ENCODE assay signal across 9 cellular contexts in genomic region chr21:45151484-45152115, GRCh38.
A peak's percentile ranks its signal among the peaks of the same experiment; 100 is the strongest.
DNase-seq lines count a peak whose midpoint lies in the region; ATAC-seq and TF ChIP-seq lines count a peak whose summit lies in the region.
"Had no signal": no experiment of that assay in that cellular context is flagged by ENCODE, and none has a peak within 500 bp of the region (broad histone marks: within the 10 kb centered on the region; RNA-seq: fewer than 3 reads in every experiment).

No MANE protein-coding gene starts in this region.

- no peaks in the 10 kb centered on the region for H3K9me3 ChIP-seq in A673 (ENCODE audit: low read depth, low read length, poor library complexity, severe bottlenecking)
- H3K9me3 ChIP-seq in CD4-positive, alpha-beta memory T cell (ENCODE audit: control insufficient read depth in 1 of 2, low read length in 2 of 2): no peaks in the 10 kb centered on the region

- peak overlapping the region; percentile 59 to 90 (median 84) for H3K27ac Mint-ChIP-seq in CD4-positive, alpha-beta memory T cell
- H3K27ac Mint-ChIP-seq in activated T-cell treated with anti-CD3 and anti-CD28 coated beads, Interleukin-2, amount 50 U/mL, for 72 hours: peak overlapping the region; percentile 17
- no peak overlapping the region for H3K27ac Mint-ChIP-seq in progenitor cell of endocrine pancreas

- H3K27ac ChIP-seq in A673 (ENCODE audit: low read depth, low read length, poor library complexity, severe bottlenecking): no peak overlapping the region
- H3K27ac ChIP-seq in CD4-positive, alpha-beta memory T cell (ENCODE audit: low read depth, low read length): peak overlapping the region; percentile 20

- POLR2A ChIA-PET in A673 (lab: Charles Lee; ENCODE audit: low non-redundant PET): no interaction called here
- POLR2A ChIA-PET in CD4-positive, alpha-beta memory T cell (lab: Charles Lee; ENCODE audit: partially characterized antibody): no interaction called here

- no peak overlapping the region for H3K4me3 ChIP-seq in A673 (ENCODE audit: low read depth, low read length, poor library complexity, severe bottlenecking)
- H3K4me3 ChIP-seq in CD4-positive, alpha-beta memory T cell (ENCODE audit: low read length in 2 of 2): no peak overlapping the region

- peak; percentile 1 to 8 for ATAC-seq in activated T-cell treated with anti-CD3 and anti-CD28 coated beads, Interleukin-2, amount 50 U/mL, for 72 hours (replicated peaks in 1 of 2)
- ATAC-seq in GM19351 (IDR thresholded peaks at IDR 0.05; ENCODE audit: unreplicated experiment): no peak

- H3K27me3 Mint-ChIP-seq in CD4-positive, alpha-beta memory T cell: no peaks in the 10 kb centered on the region
- no peaks in the 10 kb centered on the region for H3K27me3 Mint-ChIP-seq in activated T-cell treated with anti-CD3 and anti-CD28 coated beads, Interleukin-2, amount 50 U/mL, for 72 hours (ENCODE audit: low read depth)
- H3K27me3 Mint-ChIP-seq in progenitor cell of endocrine pancreas: no peaks in the 10 kb centered on the region

- BruUV-seq in A673 (replicated peaks; lab: Mats Ljungman, UMichigan): no TSS peak

- CTCF ChIA-PET in A673 (lab: Charles Lee): no interaction called here
- CTCF ChIA-PET in CD4-positive, alpha-beta memory T cell (lab: Charles Lee; ENCODE audit: partially characterized antibody): interaction anchor here (1.1 to 2.8 kb wide), 5 partner anchors 10 to 202 kb away, joined by 3 to 26 read pairs (median 8); no protein-coding TSS in a partner anchor

- no peak overlapping the region for H3K4me3 Mint-ChIP-seq in CD4-positive, alpha-beta memory T cell
- H3K4me3 Mint-ChIP-seq in activated T-cell treated with anti-CD3 and anti-CD28 coated beads, Interleukin-2, amount 50 U/mL, for 72 hours: peak overlapping the region; percentile 68 to 82
- H3K4me3 Mint-ChIP-seq in progenitor cell of endocrine pancreas (ENCODE audit: low read depth): no peak overlapping the region

- H3K4me1 Mint-ChIP-seq in CD4-positive, alpha-beta memory T cell: peaks cover 32 to 54% (median 45%) of the 10 kb centered on the region in 4 donors
- peaks cover 22% of the 10 kb centered on the region for H3K4me1 Mint-ChIP-seq in activated T-cell treated with anti-CD3 and anti-CD28 coated beads, Interleukin-2, amount 50 U/mL, for 72 hours (ENCODE audit: low read depth)
- peaks cover 4% of the 10 kb centered on the region for H3K4me1 Mint-ChIP-seq in progenitor cell of endocrine pancreas (ENCODE audit: low read depth)

- no peak for TF ChIP-seq CTCF in A673 (conservative IDR thresholded peaks at IDR 0.05; ENCODE audit: low read depth, low read length)
- TF ChIP-seq CTCF in progenitor cell of endocrine pancreas (IDR thresholded peaks at IDR 0.05; ENCODE audit: unreplicated experiment): no peak

- DNase-seq in A673 (ENCODE audit: low spot score): peak; percentile 43
- DNase-seq in CD4-positive, alpha-beta memory T cell: no peak
- DNase-seq in activated T-cell treated with anti-CD3 and anti-CD28 coated beads, Interleukin-2, amount 50 U/mL, for 72 hours: no peak
- DNase-seq in myocyte (ENCODE audit: low read depth): peak; percentile 62
- DNase-seq in NCI-H146 (lab: John Stamatoyannopoulos, UW): no peak
- DNase-seq in H4 (ENCODE audit: low spot score): no peak
- no peak for DNase-seq in progenitor cell of endocrine pancreas (ENCODE audit: low spot score, unreplicated experiment)
- DNase-seq: Calu3 had no signal

- H3K9me3 Mint-ChIP-seq in CD4-positive, alpha-beta memory T cell: no peaks in the 10 kb centered on the region
- H3K9me3 Mint-ChIP-seq in activated T-cell treated with anti-CD3 and anti-CD28 coated beads, Interleukin-2, amount 50 U/mL, for 72 hours: peaks cover 3 to 4% of the 10 kb centered on the region in 2 donors
- no peaks in the 10 kb centered on the region for H3K9me3 Mint-ChIP-seq in progenitor cell of endocrine pancreas (ENCODE audit: low read depth)

- peaks cover 19 to 23% of the 10 kb centered on the region in 2 donors for H3K36me3 Mint-ChIP-seq in CD4-positive, alpha-beta memory T cell
- peaks cover 2 to 9% of the 10 kb centered on the region in 2 donors for H3K36me3 Mint-ChIP-seq in activated T-cell treated with anti-CD3 and anti-CD28 coated beads, Interleukin-2, amount 50 U/mL, for 72 hours (ENCODE audit: insufficient read depth in 2 of 2)
- H3K36me3 Mint-ChIP-seq in progenitor cell of endocrine pancreas (ENCODE audit: insufficient read depth): no peaks in the 10 kb centered on the region

- no peaks in the 10 kb centered on the region for H3K36me3 ChIP-seq in A673 (ENCODE audit: insufficient read depth, low read length, poor library complexity, severe bottlenecking)
- no peaks in the 10 kb centered on the region for H3K36me3 ChIP-seq in CD4-positive, alpha-beta memory T cell (ENCODE audit: insufficient read depth, low read length)

- no peaks in the 10 kb centered on the region for H3K27me3 ChIP-seq in A673 (replicated peaks; ENCODE audit: insufficient read depth, low read depth, low read length, poor library complexity)
- no peaks in the 10 kb centered on the region for H3K27me3 ChIP-seq in CD4-positive, alpha-beta memory T cell (ENCODE audit: insufficient read depth, low read length)

- H3K4me1 ChIP-seq in A673 (ENCODE audit: insufficient read depth, low read length, poor library complexity, severe bottlenecking): peaks cover 32% of the 10 kb centered on the region
- H3K4me1 ChIP-seq in CD4-positive, alpha-beta memory T cell (ENCODE audit: insufficient read depth, low read length): peaks cover 38% of the 10 kb centered on the region

- intact Hi-C loops in A673 (cut with micrococcal nuclease; ENCODE audit: unreplicated experiment): no loop called here
- intact Hi-C loops in CD4-positive, alpha-beta memory T cell (cut with micrococcal nuclease): loop anchor here (1.0 to 5.0 kb wide), 2 partner anchors 136 to 288 kb away; partner anchors contain the start of gene POFUT2

Comparison
In these comparisons a context has a peak if more than half of its experiments do, and no peak if none do; other contexts are left out.
1. DNase-seq: peak in A673 (single experiment) and myocyte (single experiment); none in CD4-positive, alpha-beta memory T cell (0 of 5), activated T-cell treated with anti-CD3 and anti-CD28 coated beads, Interleukin-2, amount 50 U/mL, for 72 hours (0 of 2), NCI-H146 (single experiment), H4 (single experiment) and progenitor cell of endocrine pancreas (single experiment).
2. H3K4me3 Mint-ChIP-seq: peak in activated T-cell treated with anti-CD3 and anti-CD28 coated beads, Interleukin-2, amount 50 U/mL, for 72 hours (2 of 2); none in CD4-positive, alpha-beta memory T cell (0 of 8) and progenitor cell of endocrine pancreas (single experiment).